Comparison of ENCODE assay signal across 8 cellular contexts in genomic region chr12:6937481-6938352, GRCh38. TPM values are rescaled to one million over a fixed set of nuclear protein-coding genes. Genes with fewer than 3 reads are reported as not detected.
DNase-seq lines count a peak whose midpoint lies in the region; ATAC-seq and TF ChIP-seq lines count a peak whose summit lies in the region.

No MANE protein-coding gene starts in this region.

- peak overlapping the region; percentile 76 for H3K4me3 ChIP-seq in cardiac muscle cell
- H3K4me3 ChIP-seq in upper lobe of left lung = peak overlapping the region; percentile 53 to 76 (median 67)

- peak in 1 of 4 donors; percentile 60 for TF ChIP-seq EP300 in upper lobe of left lung (IDR thresholded peaks at IDR 0.05)

- peak; percentile 96 for DNase-seq in NCI-H1436 (lab: John Stamatoyannopoulos, UW)
- DNase-seq in SW480 (ENCODE audit: low spot score) = peak; percentile 98
- peak; percentile 95 to 96 for DNase-seq in cardiac muscle cell (ENCODE audit: low read depth in 1 of 2, low spot score in 1 of 2)
- DNase-seq in pons (ENCODE audit: low spot score) = peak; percentile 95
- peak; percentile 94 to 96 for DNase-seq in upper lobe of left lung

- TF ChIP-seq CTCF in GM12874 (IDR thresholded peaks at IDR 0.05; ENCODE audit: insufficient read depth, low read depth, low read length) (peak; percentile 96), cardiac muscle cell (IDR thresholded peaks at IDR 0.05; ENCODE audit: low read depth, low read length) (peak; percentile 91), upper lobe of left lung (IDR thresholded peaks at IDR 0.05) (peak; percentile 96 to 99 (median 97))

- H3K36me3 ChIP-seq in cardiac muscle cell = peaks cover 16% of the 10 kb centered on the region
- H3K36me3 ChIP-seq in upper lobe of left lung = peaks cover 9 to 68% (median 40%) of the 10 kb centered on the region in 4 donors

- H3K27ac ChIP-seq in adipose tissue (ENCODE audit: low read depth, low read length) = peak overlapping the region; percentile 21
- peak overlapping the region; percentile 96 for H3K27ac ChIP-seq in cardiac muscle cell
- peak overlapping the region; percentile 82 to 96 (median 93) for H3K27ac ChIP-seq in upper lobe of left lung

- ATAC-seq in HG02763 (IDR thresholded peaks at IDR 0.05; ENCODE audit: unreplicated experiment) (peak; percentile 86), upper lobe of left lung (ENCODE audit: low FRiP score in 2 of 2) (peak; percentile 97)

- no peaks in the 10 kb centered on the region for H3K9me3 ChIP-seq in cardiac muscle cell (ENCODE audit: low read depth)
- no peaks in the 10 kb centered on the region for H3K9me3 ChIP-seq in upper lobe of left lung

- H3K4me1 ChIP-seq in cardiac muscle cell (ENCODE audit: low read depth) = peaks cover 8% of the 10 kb centered on the region
- H3K4me1 ChIP-seq in upper lobe of left lung = peaks cover 48 to 57% (median 52%) of the 10 kb centered on the region in 4 donors

- H3K27me3 ChIP-seq in cardiac muscle cell (no peaks in the 10 kb centered on the region), upper lobe of left lung (no peaks in the 10 kb centered on the region)

- TF ChIP-seq POLR2A in upper lobe of left lung (IDR thresholded peaks at IDR 0.05) = peak; percentile 13 to 90 (median 62)

- WGBS in adipose tissue, 3 donors = 1 to 3% (median 1%) methylated on average over 73 to 80 of the region's 80 CpGs
- 1 to 2% methylated on average over 41 to 73 of the region's 80 CpGs for WGBS in upper lobe of left lung, 2 donors

RNA-seq across cellular contexts. Expression of gene RNU7-1, which starts 5.9 kb away (rescaled TPM):
- not detected for polyA plus RNA-seq in adipose tissue
- total RNA-seq in cardiac muscle cell = not detected in 2 replicates
- polyA plus RNA-seq in cardiac muscle cell = not detected in 2 replicates
- total RNA-seq in upper lobe of left lung = not detected

RNA-seq across cellular contexts. Expression of gene C12orf57, which starts 6.1 kb away (rescaled TPM):
- polyA plus RNA-seq in adipose tissue = 100 to 1,000 TPM; 326 to 584 (median 368) TPM
- 260 and 307 TPM in 2 replicates for total RNA-seq in cardiac muscle cell
- polyA plus RNA-seq in cardiac muscle cell = 154 and 208 TPM in 2 replicates
- 100 to 1,000 TPM in 5 of 6 donors, 10 to 100 TPM in 1; 83.8 to 291 (median 179) TPM for total RNA-seq in upper lobe of left lung

RNA-seq across cellular contexts. Expression of gene ATN1, which starts 10.0 kb away (rescaled TPM):
- polyA plus RNA-seq in adipose tissue (100 to 1,000 TPM in 2 of 3 donors, 10 to 100 TPM in 1; 38.1 to 127 (median 119) TPM), cardiac muscle cell (22.8 and 37.8 TPM in 2 replicates)
- total RNA-seq in cardiac muscle cell (28.1 and 46.4 TPM in 2 replicates), upper lobe of left lung (100 to 1,000 TPM in 4 of 6 donors, 10 to 100 TPM in 2; 74.7 to 321 (median 133) TPM)

RNA-seq across cellular contexts. Expression of gene PTPN6, which starts 13.4 kb away (rescaled TPM):
- polyA plus RNA-seq in adipose tissue (10 to 100 TPM; 18.8 to 44.0 (median 24.2) TPM), cardiac muscle cell (25.2 and 28.4 TPM in 2 replicates)
- total RNA-seq in cardiac muscle cell (17.4 and 19.2 TPM in 2 replicates), upper lobe of left lung (100 to 1,000 TPM in 4 of 6 donors, 10 to 100 TPM in 2; 56.3 to 215 (median 114) TPM)

RNA-seq across cellular contexts. Expression of gene ENO2, which starts 23.3 kb away (rescaled TPM):
- polyA plus RNA-seq in adipose tissue (10 to 100 TPM in 1 of 3 donors, 1 to 10 TPM in 2; 2.6 to 11.9 (median 4.1) TPM), cardiac muscle cell (133 and 154 TPM in 2 replicates)
- total RNA-seq in cardiac muscle cell (56.2 and 87.7 TPM in 2 replicates), upper lobe of left lung (10 to 100 TPM; 33.4 to 44.0 (median 40.7) TPM)

Comparison
In these comparisons a context has a peak if more than half of its experiments do, and no peak if none do; other contexts are left out.
1. Peak in every context shown above with its lines: DNase-seq, ATAC-seq, H3K4me3 ChIP-seq and H3K27ac ChIP-seq.
2. H3K27ac ChIP-seq: peak in every context shown above with its lines; median percentile 96 in cardiac muscle cell; 93 in upper lobe of left lung; 21 in adipose tissue.